8 cellular contexts compared by ENCODE assay signal in genomic region chr11:44110231-44110679, GRCh38. TPM values are rescaled to one million over a fixed set of nuclear protein-coding genes. Genes with fewer than 3 reads are reported as not detected.
A peak's percentile ranks its signal among the peaks of the same experiment; 100 is the strongest.
DNase-seq lines count a peak whose midpoint lies in the region; ATAC-seq and TF ChIP-seq lines count a peak whose summit lies in the region.

No MANE protein-coding gene starts in this region.

- peaks cover 6% of the 10 kb centered on the region for H4K20me1 ChIP-seq in PC-9 (ENCODE audit: insufficient read depth)

- H3K79me2 ChIP-seq in PC-9 (ENCODE audit: low read depth): no peaks in the 10 kb centered on the region

- H3K9me3 ChIP-seq in PC-9 (ENCODE audit: insufficient read depth, low read depth): no peaks in the 10 kb centered on the region

- no peak overlapping the region for H3K4me2 ChIP-seq in PC-9

- no peaks in the 10 kb centered on the region for H3K9me2 ChIP-seq in PC-9 (ENCODE audit: insufficient read depth)

- CTCF ChIA-PET in PC-9 (lab: Charles Lee): interaction anchor here (0.8 to 1.0 kb wide), 2 partner anchors 16 to 447 kb away, joined by 3 read pairs; no protein-coding TSS in a partner anchor

- H3K4me1 ChIP-seq in PC-9 (replicated peaks; ENCODE audit: insufficient read depth): no peaks in the 10 kb centered on the region

- H3K4me3 ChIP-seq in HL-60 (replicated peaks; ENCODE audit: insufficient read depth, low read length): no peak overlapping the region
- H3K4me3 ChIP-seq in PC-9: no peak overlapping the region
- H3K4me3 ChIP-seq in foreskin fibroblast (ENCODE audit: low read depth in 1 of 2, low read length in 2 of 2): no peak overlapping the region

- peaks cover 1% of the 10 kb centered on the region; the same call in 1 of the 2 replicates for H3K36me3 ChIP-seq in PC-9 (ENCODE audit: low read depth)

- no TSS peak for BruUV-seq in PC-9 (replicated peaks; lab: Mats Ljungman, UMichigan)

- H3F3A ChIP-seq in PC-9 (ENCODE audit: insufficient read depth, low read depth): no peaks in the 10 kb centered on the region

- H2AFZ ChIP-seq in PC-9: no peak overlapping the region

- no peaks in the 10 kb centered on the region for H3K27me3 ChIP-seq in HL-60 (ENCODE audit: insufficient read depth, poor library complexity, severe bottlenecking)
- H3K27me3 ChIP-seq in PC-9 (ENCODE audit: insufficient read depth, low read depth): no peaks in the 10 kb centered on the region

- ATAC-seq in GM21423 (IDR thresholded peaks at IDR 0.05; ENCODE audit: unreplicated experiment): peak; percentile 86

- intact Hi-C loops in PC-9 (cut with micrococcal nuclease; ENCODE audit: unreplicated experiment): loop anchor here (5.0 kb wide), 1 partner anchor 427 kb away; no protein-coding TSS in a partner anchor

- TF ChIP-seq CTCF in HL-60 (IDR thresholded peaks at IDR 0.05; ENCODE audit: insufficient read depth, low read length): peak; percentile 70
- TF ChIP-seq CTCF in PC-9 (conservative IDR thresholded peaks at IDR 0.05): peak; percentile 86
- peak; percentile 79 for TF ChIP-seq CTCF in foreskin fibroblast (IDR thresholded peaks at IDR 0.05; ENCODE audit: low read depth, low read length)

- no peak overlapping the region for H3K27ac ChIP-seq in HL-60 (replicated peaks)
- no peak overlapping the region for H3K27ac ChIP-seq in PC-9

- DNase-seq in ELF-1 (ENCODE audit: low read depth, low spot score): peak; percentile 42
- peak; percentile 18 to 53 for DNase-seq in HL-60 (ENCODE audit: low read depth in 1 of 2, low spot score in 1 of 2)
- peak in 1 of 2 experiments; percentile 39 for DNase-seq in PC-9
- peak; percentile 24 for DNase-seq in activated T-helper 1 cell treated with Interleukin-2 at 50 U/mL for 16 hours (ENCODE audit: low read depth)
- DNase-seq in foreskin fibroblast: peak in 1 of 2 donors; percentile 60
- peak; percentile 11 for DNase-seq in pulmonary artery endothelial cell (ENCODE audit: low read depth, low spot score)
- DNase-seq in mesenteric fat pad (ENCODE audit: low spot score): no peak

- POLR2A ChIA-PET in PC-9 (lab: Charles Lee; ENCODE audit: unreplicated experiment): no interaction called here

RNA-seq across cellular contexts. Expression of gene EXT2, which starts 14.8 kb away (rescaled TPM):
- total RNA-seq in PC-9 (2021) (72.4 and 74.8 TPM in 2 replicates), pulmonary artery endothelial cell (84.5 and 87.9 TPM in 2 replicates), mesenteric fat pad (54.3 TPM)

RNA-seq across cellular contexts. Expression of gene ACCS, which starts 44.2 kb away (rescaled TPM):
- 44.6 and 48.9 TPM in 2 replicates for total RNA-seq in PC-9 (2021)
- 2.4 and 2.8 TPM in 2 replicates for total RNA-seq in pulmonary artery endothelial cell
- total RNA-seq in mesenteric fat pad: 20.4 TPM
